In the genomic region with DNA sequence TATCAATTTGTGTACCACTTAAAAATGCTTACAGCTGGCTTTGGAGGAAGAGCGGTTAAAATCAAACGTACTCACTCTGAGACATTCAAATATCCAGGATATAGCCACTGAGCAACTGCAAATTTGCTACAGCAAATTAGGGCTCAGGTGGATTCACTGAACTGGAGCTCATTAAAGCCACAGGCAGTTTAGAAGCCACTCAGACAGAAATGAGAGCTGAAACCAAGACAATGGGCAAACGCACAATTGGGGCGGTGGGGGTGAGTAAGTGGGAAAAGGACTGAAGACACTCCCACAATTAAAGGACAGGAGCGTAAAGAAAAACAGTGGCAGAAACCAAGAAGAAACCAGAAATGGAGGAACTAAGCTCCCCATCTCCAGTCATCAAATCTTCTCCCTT, we compare ENCODE assay signal across 20 cellular contexts. TPM values are rescaled to one million over a fixed set of nuclear protein-coding genes. Genes with fewer than 3 reads are reported as not detected.
A peak's percentile ranks its signal among the peaks of the same experiment; 100 is the strongest.
DNase-seq lines count a peak whose midpoint lies in the region; ATAC-seq and TF ChIP-seq lines count a peak whose summit lies in the region.
"Had no signal": no experiment of that assay in that cellular context is flagged by ENCODE, and none has a peak within 500 bp of the region (broad histone marks: within the 10 kb centered on the region; RNA-seq: fewer than 3 reads in every experiment).

No MANE protein-coding gene starts in this region.

- H3K36me3 Mint-ChIP-seq in activated naive CD8-positive, alpha-beta T cell treated with anti-CD3 and anti-CD28 coated beads, Interleukin-2, amount 50 U/mL, for 24 hours (ENCODE audit: low read depth) = no peaks in the 10 kb centered on the region
- no peaks in the 10 kb centered on the region for H3K36me3 Mint-ChIP-seq in naive B cell
- H3K36me3 Mint-ChIP-seq: activated naive CD4-positive, alpha-beta T cell treated with anti-CD3 and anti-CD28 coated beads, Interleukin-2, amount 50 U/mL, for 72 hours; natural killer cell treated with Interleukin-12 subunit alpha and Interleukin-12 subunit beta and Interleukin-15 and Interleukin-18, amount 100 ng/mL, for 72 hours had no signal

- no peaks in the 10 kb centered on the region for H3K27me3 Mint-ChIP-seq in activated naive CD8-positive, alpha-beta T cell treated with anti-CD3 and anti-CD28 coated beads, Interleukin-2, amount 50 U/mL, for 24 hours
- no peaks in the 10 kb centered on the region for H3K27me3 Mint-ChIP-seq in naive B cell
- H3K27me3 Mint-ChIP-seq: activated CD8-positive, alpha-beta T cell treated with anti-CD3 and anti-CD28 coated beads for 36 hours; natural killer cell treated with Interleukin-12 subunit alpha and Interleukin-12 subunit beta and Interleukin-15 and Interleukin-18, amount 100 ng/mL, for 72 hours; T-helper 17 cell had no signal

- H3K4me3 Mint-ChIP-seq in activated naive CD8-positive, alpha-beta T cell treated with anti-CD3 and anti-CD28 coated beads, Interleukin-2, amount 50 U/mL, for 24 hours = no peak overlapping the region
- H3K4me3 Mint-ChIP-seq in naive B cell = no peak overlapping the region
- H3K4me3 Mint-ChIP-seq: activated CD8-positive, alpha-beta T cell treated with anti-CD3 and anti-CD28 coated beads for 36 hours; activated T-cell treated with anti-CD3 and anti-CD28 coated beads, Interleukin-2, amount 50 U/mL, for 4 hours; natural killer cell treated with Interleukin-12 subunit alpha and Interleukin-12 subunit beta and Interleukin-15 and Interleukin-18, amount 100 ng/mL, for 72 hours; T-helper 17 cell had no signal

- H3K27me3 ChIP-seq in thyroid gland = no peaks in the 10 kb centered on the region
- H3K27me3 ChIP-seq: breast epithelium had no signal

- TF ChIP-seq POLR2A in thyroid gland (IDR thresholded peaks at IDR 0.05) = no peak

- H3K4me3 ChIP-seq in thyroid gland (replicated peaks in 1 of 3) = no peak overlapping the region
- H3K4me3 ChIP-seq: breast epithelium had no signal

- intact Hi-C loops in thyroid gland (cut with DNase I) = no loop called here

- 30 to 47% methylated on average over 5 of the region's 5 CpGs for WGBS in thyroid gland, 2 donors

- peaks cover 27% of the 10 kb centered on the region for H3K4me1 Mint-ChIP-seq in activated naive CD8-positive, alpha-beta T cell treated with anti-CD3 and anti-CD28 coated beads, Interleukin-2, amount 50 U/mL, for 24 hours
- peaks cover 12 to 18% (median 14%) of the 10 kb centered on the region in 3 donors for H3K4me1 Mint-ChIP-seq in naive B cell

- no peak for TF ChIP-seq CTCF in thyroid gland (IDR thresholded peaks at IDR 0.05)

- H3K27ac ChIP-seq in thyroid gland = peak overlapping the region in 2 of 3 donors; percentile 32 to 65

- peak overlapping the region; percentile 20 for H3K27ac Mint-ChIP-seq in activated naive CD8-positive, alpha-beta T cell treated with anti-CD3 and anti-CD28 coated beads, Interleukin-2, amount 50 U/mL, for 24 hours
- H3K27ac Mint-ChIP-seq in naive B cell = peak overlapping the region in 4 of 6 donors; percentile 50 to 79 (median 64)
- H3K27ac Mint-ChIP-seq: activated CD8-positive, alpha-beta T cell treated with anti-CD3 and anti-CD28 coated beads for 36 hours; activated naive CD4-positive, alpha-beta T cell treated with anti-CD3 and anti-CD28 coated beads, Interleukin-2, amount 50 U/mL, for 72 hours; natural killer cell treated with Interleukin-12 subunit alpha and Interleukin-12 subunit beta and Interleukin-15 and Interleukin-18, amount 100 ng/mL, for 72 hours; T-helper 17 cell had no signal

- H3K9me3 Mint-ChIP-seq in activated naive CD8-positive, alpha-beta T cell treated with anti-CD3 and anti-CD28 coated beads, Interleukin-2, amount 50 U/mL, for 24 hours = no peaks in the 10 kb centered on the region
- H3K9me3 Mint-ChIP-seq in naive B cell = no peaks in the 10 kb centered on the region
- H3K9me3 Mint-ChIP-seq: activated CD8-positive, alpha-beta T cell treated with anti-CD3 and anti-CD28 coated beads for 36 hours; activated naive CD4-positive, alpha-beta T cell treated with anti-CD3 and anti-CD28 coated beads, Interleukin-2, amount 50 U/mL, for 72 hours; activated T-cell treated with anti-CD3 and anti-CD28 coated beads, Interleukin-2, amount 50 U/mL, for 4 hours; natural killer cell treated with Interleukin-12 subunit alpha and Interleukin-12 subunit beta and Interleukin-15 and Interleukin-18, amount 100 ng/mL, for 72 hours had no signal

- DNase-seq in NCI-H2029 (lab: John Stamatoyannopoulos, UW) (peak; percentile 39), naive B cell (no peak), thyroid gland (peak in 1 of 2 donors; percentile 15), OCI-M2 (lab: John Stamatoyannopoulos, UW; ENCODE audit: unreplicated experiment) (no peak)
- no peak for DNase-seq in activated naive CD8-positive, alpha-beta T cell treated with anti-CD3 and anti-CD28 coated beads, Interleukin-2, amount 50 U/mL, for 24 hours
- DNase-seq in stimulated activated CD4-positive, alpha-beta T cell treated with anti-CD3 and anti-CD28 coated beads, Interleukin-4, amount 100 ng/mL, for 4 hours = no peak
- DNase-seq: activated CD4-positive, CD25-positive, alpha-beta regulatory T cell; activated CD8-positive, alpha-beta T cell treated with anti-CD3 and anti-CD28 coated beads for 36 hours; activated T-cell treated with anti-CD3 and anti-CD28 coated beads, Interleukin-2, amount 50 U/mL, for 4 hours; AML-193; COR-L47; dermis blood vessel endothelial cell; hypothalamus; NCI-H1048; NCI-H774; T-helper 17 cell had no signal

- H3K4me1 ChIP-seq in thyroid gland = peaks cover 21 to 24% of the 10 kb centered on the region in 2 donors
- H3K4me1 ChIP-seq: breast epithelium had no signal

- no peak for ATAC-seq in activated naive CD8-positive, alpha-beta T cell treated with anti-CD3 and anti-CD28 coated beads, Interleukin-2, amount 50 U/mL, for 24 hours
- ATAC-seq in naive B cell (ENCODE audit: low read depth in 2 of 2) = peak; percentile 30 to 43
- no peak for ATAC-seq in GM21723 (IDR thresholded peaks at IDR 0.05; ENCODE audit: unreplicated experiment)
- ATAC-seq: activated CD8-positive, alpha-beta T cell treated with anti-CD3 and anti-CD28 coated beads for 36 hours; activated naive CD4-positive, alpha-beta T cell treated with anti-CD3 and anti-CD28 coated beads, Interleukin-2, amount 50 U/mL, for 72 hours; activated T-cell treated with anti-CD3 and anti-CD28 coated beads, Interleukin-2, amount 50 U/mL, for 4 hours; natural killer cell treated with Interleukin-12 subunit alpha and Interleukin-12 subunit beta and Interleukin-15 and Interleukin-18, amount 100 ng/mL, for 72 hours; T-helper 17 cell had no signal

- no peaks in the 10 kb centered on the region for H3K36me3 ChIP-seq in thyroid gland
- H3K36me3 ChIP-seq: breast epithelium had no signal

- no peaks in the 10 kb centered on the region for H3K9me3 ChIP-seq in thyroid gland
- H3K9me3 ChIP-seq: breast epithelium had no signal

RNA-seq across cellular contexts. Expression of gene MPP7, which starts 20.5 kb away (rescaled TPM):
- polyA plus RNA-seq in naive B cell (ENCODE audit: low read depth in 6 of 6) = 1 to 10 TPM; 3.6 to 6.3 (median 4.6) TPM
- total RNA-seq in thyroid gland = 10 to 100 TPM; 21.2 to 37.7 (median 26.6) TPM

Comparison
In these comparisons a context has a peak if more than half of its experiments do, and no peak if none do; other contexts are left out.
1. ATAC-seq: peak in naive B cell (2 of 2); none in activated naive CD8-positive, alpha-beta T cell treated with anti-CD3 and anti-CD28 coated beads, Interleukin-2, amount 50 U/mL, for 24 hours (single experiment) and GM21723 (single experiment).